Comparison of ENCODE assay signal across 10 cellular contexts in the genomic region with DNA sequence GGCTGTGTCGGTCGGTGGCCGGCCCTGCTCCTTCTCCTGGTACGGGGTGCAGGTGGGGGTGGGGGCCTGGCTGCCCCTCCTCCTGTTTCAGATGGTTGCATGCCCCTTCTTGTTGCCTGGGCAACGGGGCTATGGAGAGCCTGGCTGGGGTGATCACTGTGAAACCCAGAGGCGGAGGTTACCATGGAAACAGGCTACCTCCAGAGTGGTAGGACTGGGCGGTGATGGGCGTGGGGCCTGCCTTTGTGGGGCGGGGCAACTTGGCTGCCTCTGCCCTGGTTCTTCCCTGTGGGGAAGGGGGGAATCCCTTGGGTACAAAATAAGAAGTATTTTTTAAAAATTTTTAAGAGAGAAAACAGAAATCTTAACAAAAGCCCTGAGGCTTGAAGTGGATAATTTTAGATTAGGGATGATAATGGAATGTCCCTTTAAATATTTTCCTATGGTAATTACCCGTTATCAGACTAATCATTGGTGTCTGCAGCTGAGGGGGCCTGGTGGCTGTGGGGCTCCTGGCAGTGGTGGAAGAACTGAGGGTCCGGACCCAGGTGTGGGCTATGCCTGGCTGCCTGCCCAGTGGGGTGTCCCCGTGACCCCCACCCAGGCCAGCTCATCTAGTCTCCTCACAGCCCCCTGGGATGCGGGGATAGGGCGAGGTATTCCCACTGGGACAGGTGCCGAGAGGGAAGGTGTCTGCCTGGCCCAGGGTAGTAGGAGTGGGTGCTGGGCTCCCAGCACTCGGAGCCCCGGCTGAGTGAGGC. TPM values are rescaled to one million over a fixed set of nuclear protein-coding genes. Genes with fewer than 3 reads are reported as not detected.
A peak's percentile ranks its signal among the peaks of the same experiment; 100 is the strongest.
DNase-seq lines count a peak whose midpoint lies in the region; ATAC-seq and TF ChIP-seq lines count a peak whose summit lies in the region.
"Had no signal": no experiment of that assay in that cellular context is flagged by ENCODE, and none has a peak within 500 bp of the region (broad histone marks: within the 10 kb centered on the region; RNA-seq: fewer than 3 reads in every experiment).

No MANE protein-coding gene starts in this region.

- intact Hi-C loops in sigmoid colon (cut with DNase I), result no loop called here

- H3K4me1 ChIP-seq in upper lobe of left lung (no peaks in the 10 kb centered on the region), sigmoid colon (no peaks in the 10 kb centered on the region)

- no peaks in the 10 kb centered on the region for H3K9me3 ChIP-seq in upper lobe of left lung
- H3K9me3 ChIP-seq in sigmoid colon, result no peaks in the 10 kb centered on the region
- H3K9me3 ChIP-seq: left ventricle myocardium inferior had no signal

- H3K36me3 ChIP-seq in upper lobe of left lung (peaks cover 3 to 96% (median 71%) of the 10 kb centered on the region in 4 donors), sigmoid colon (peaks cover 15 to 81% (median 52%) of the 10 kb centered on the region in 4 donors)

- TF ChIP-seq CTCF in upper lobe of left lung (IDR thresholded peaks at IDR 0.05) (no peak), sigmoid colon (IDR thresholded peaks at IDR 0.05) (no peak)

- DNase-seq in DMS79 (lab: John Stamatoyannopoulos, UW) (peak; percentile 82), HT1080 (ENCODE audit: low read depth) (peak; percentile 47), upper lobe of left lung (no peak), sigmoid colon (no peak)
- DNase-seq in activated naive CD4-positive, alpha-beta T cell treated with Interleukin-2 at 50 U/mL for 16 hours, result no peak
- DNase-seq in activated effector memory CD4-positive, alpha-beta T cell treated with anti-CD3 and anti-CD28 coated beads, Interleukin-2, amount 50 U/mL, for 16 hours, result no peak
- DNase-seq: CD8-positive, alpha-beta memory T cell; left ventricle myocardium inferior had no signal

- no peak overlapping the region for H3K4me3 ChIP-seq in upper lobe of left lung
- H3K4me3 ChIP-seq in sigmoid colon, result no peak overlapping the region
- H3K4me3 ChIP-seq: left ventricle myocardium inferior had no signal

- ATAC-seq in GM21515 (IDR thresholded peaks at IDR 0.05; ENCODE audit: unreplicated experiment) (peak; percentile 53), upper lobe of left lung (ENCODE audit: low FRiP score in 2 of 2) (no peak)

- peak overlapping the region; percentile 29 for H3K27ac ChIP-seq in cingulate gyrus (ENCODE audit: low read depth, low read length)
- no peak overlapping the region for H3K27ac ChIP-seq in upper lobe of left lung
- no peak overlapping the region for H3K27ac ChIP-seq in sigmoid colon
- H3K27ac ChIP-seq: left ventricle myocardium inferior had no signal

- H3K27me3 ChIP-seq in upper lobe of left lung (no peaks in the 10 kb centered on the region), sigmoid colon (no peaks in the 10 kb centered on the region)

- TF ChIP-seq POLR2A in upper lobe of left lung (IDR thresholded peaks at IDR 0.05) (no peak), sigmoid colon (IDR thresholded peaks at IDR 0.05) (no peak)

- 81 to 89% methylated on average over 12 to 17 of the region's 17 CpGs for WGBS in upper lobe of left lung, 2 donors
- 80 to 85% methylated on average over 17 of the region's 17 CpGs for WGBS in sigmoid colon, 2 donors

- TF ChIP-seq EP300 in upper lobe of left lung (IDR thresholded peaks at IDR 0.05), result no peak
- TF ChIP-seq EP300 in sigmoid colon (IDR thresholded peaks at IDR 0.05), result no peak

RNA-seq across cellular contexts. Expression of a gene that starts 32.5 kb away (rescaled TPM):
- 133 and 163 TPM in 2 replicates for total RNA-seq in HT1080 (2014; rRNA removed; shearing (Covaris generic))
- polyA plus RNA-seq in HT1080 (2015; cell fraction: cytosol; rRNA removed), result 82.5 and 95.4 TPM in 2 replicates
- polyA plus RNA-seq in HT1080 (2015; cell fraction: nucleus; rRNA removed), result 239 and 264 TPM in 2 replicates
- total RNA-seq in upper lobe of left lung (10 to 100 TPM; 48.0 to 94.3 (median 73.7) TPM), sigmoid colon (10 to 100 TPM in 2 of 4 donors, 1 to 10 TPM in 2; 7.5 to 29.6 (median 13.0) TPM)
- polyA plus RNA-seq in sigmoid colon, result 10 to 100 TPM in 1 of 3 donors, 1 to 10 TPM in 1, under 1 TPM in 1; 0.60 to 15.3 (median 3.5) TPM

Comparison
In these comparisons a context has a peak if more than half of its experiments do, and no peak if none do; other contexts are left out.
1. DNase-seq: peak in DMS79 (single experiment) and HT1080 (single experiment); none in upper lobe of left lung (0 of 2), sigmoid colon (single experiment), activated naive CD4-positive, alpha-beta T cell treated with Interleukin-2 at 50 U/mL for 16 hours (single experiment) and activated effector memory CD4-positive, alpha-beta T cell treated with anti-CD3 and anti-CD28 coated beads, Interleukin-2, amount 50 U/mL, for 16 hours (single experiment).